ENCODE assay signal across 9 cellular contexts in the genomic region with DNA sequence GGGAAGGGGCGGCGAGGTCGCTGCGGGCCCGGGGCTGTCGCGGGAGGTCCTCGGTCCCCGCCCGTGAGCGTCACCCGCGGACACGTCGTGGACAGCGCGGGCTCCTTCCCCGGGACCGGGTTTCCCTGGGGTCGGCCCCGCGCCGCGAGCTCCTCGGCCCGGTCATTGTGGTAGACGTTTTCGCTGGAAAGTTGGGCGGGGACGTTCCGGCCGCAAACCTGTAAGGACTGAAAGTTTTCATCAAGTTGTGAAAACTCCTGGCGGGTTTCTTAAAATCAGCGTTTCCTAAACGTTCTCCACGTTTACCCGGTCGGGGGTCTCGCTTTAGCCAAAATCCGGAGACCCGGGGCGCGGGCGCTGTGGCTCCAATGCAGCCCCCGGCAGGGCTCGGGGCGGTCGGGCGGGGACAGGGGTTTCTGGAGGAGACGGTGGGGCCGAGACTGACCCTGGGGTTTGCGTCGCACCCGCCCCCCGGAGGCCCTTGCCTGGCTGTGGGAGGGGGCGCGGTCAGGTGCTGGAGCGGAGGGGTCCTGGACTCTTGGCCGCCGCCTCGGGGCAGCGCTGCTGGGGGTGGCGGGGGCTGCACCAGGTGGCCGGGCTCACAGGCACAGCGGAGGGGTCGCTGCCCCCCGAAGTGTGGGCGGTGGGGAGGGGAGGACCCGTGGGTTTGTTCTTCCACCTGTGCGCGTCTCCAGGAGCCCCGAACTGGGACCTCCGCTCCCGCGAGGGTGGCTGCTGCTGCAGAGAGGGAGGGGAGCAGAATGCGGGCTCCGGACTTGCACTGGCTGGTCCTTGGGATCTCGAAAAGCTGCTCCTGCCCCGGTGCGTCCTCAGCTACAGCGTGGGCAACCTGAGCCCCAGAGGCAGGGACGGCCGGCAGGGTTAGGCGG. TPM values are rescaled to one million over a fixed set of nuclear protein-coding genes. Genes with fewer than 3 reads are reported as not detected.
DNase-seq lines count a peak whose midpoint lies in the region; ATAC-seq and TF ChIP-seq lines count a peak whose summit lies in the region.
"Had no signal": no experiment of that assay in that cellular context is flagged by ENCODE, and none has a peak within 500 bp of the region (broad histone marks: within the 10 kb centered on the region; RNA-seq: fewer than 3 reads in every experiment).

No MANE protein-coding gene starts in this region.

- H3K79me2 ChIP-seq in GM23248 (ENCODE audit: insufficient read depth) = no peaks in the 10 kb centered on the region

- H3K4me1 ChIP-seq in right cardiac atrium (ENCODE audit: control insufficient read depth, insufficient read depth, low read length) (no peaks in the 10 kb centered on the region), rectal smooth muscle tissue (ENCODE audit: control insufficient read depth, insufficient read depth, low read length) (no peaks in the 10 kb centered on the region), GM23248 (ENCODE audit: insufficient read depth) (no peaks in the 10 kb centered on the region)

- intact Hi-C loops in right cardiac atrium (cut with DNase I) = no loop called here

- H3K36me3 ChIP-seq in GM06990 (ENCODE audit: control insufficient read depth, insufficient read depth, low read length) = no peaks in the 10 kb centered on the region
- no peaks in the 10 kb centered on the region for H3K36me3 ChIP-seq in rectal smooth muscle tissue (ENCODE audit: control insufficient read depth, insufficient read depth, low read length)
- no peaks in the 10 kb centered on the region for H3K36me3 ChIP-seq in GM23248 (ENCODE audit: low read depth)

- ATAC-seq in right cardiac atrium = no peak
- ATAC-seq in HG03460 (IDR thresholded peaks at IDR 0.05; ENCODE audit: unreplicated experiment) = no peak

- no peaks in the 10 kb centered on the region for H3K9me3 ChIP-seq in right cardiac atrium (ENCODE audit: control insufficient read depth, low read length)
- H3K9me3 ChIP-seq in GM23248 (ENCODE audit: low read depth) = no peaks in the 10 kb centered on the region

- no peaks in the 10 kb centered on the region; the same call in 1 of the 2 replicates for H3K27me3 ChIP-seq in GM06990 (replicated peaks; ENCODE audit: control insufficient read depth, insufficient read depth, low read length)
- no peaks in the 10 kb centered on the region for H3K27me3 ChIP-seq in right cardiac atrium (ENCODE audit: control insufficient read depth, insufficient read depth)
- peaks cover 9% of the 10 kb centered on the region for H3K27me3 ChIP-seq in rectal smooth muscle tissue (ENCODE audit: control insufficient read depth, insufficient read depth, low read length)
- peaks cover 32% of the 10 kb centered on the region for H3K27me3 ChIP-seq in GM23248 (replicated peaks; ENCODE audit: insufficient read depth)

- H2AFZ ChIP-seq in GM23248 = no peak overlapping the region

- H3K27ac ChIP-seq in VCaP (peak overlapping the region; percentile 95), right cardiac atrium (ENCODE audit: low read length) (no peak overlapping the region), rectal smooth muscle tissue (ENCODE audit: low read depth, low read length) (no peak overlapping the region), GM23248 (no peak overlapping the region)

- H4K20me1 ChIP-seq in GM23248 (ENCODE audit: insufficient read depth) = no peaks in the 10 kb centered on the region

- H3K4me3 ChIP-seq in GM06990 (replicated peaks; ENCODE audit: low read depth, low read length) (peak overlapping the region; percentile 38), right cardiac atrium (ENCODE audit: low read length) (peak overlapping the region; percentile 74), rectal smooth muscle tissue (ENCODE audit: low read length) (peak overlapping the region; percentile 61), GM23248 (no peak overlapping the region)

- DNase-seq in GM06990 (ENCODE audit: extremely low read depth, insufficient read length) (no peak), right cardiac atrium (peak in 2 of 3 donors; percentile 54 to 64), NOMO-1 treated with DMSO at 0.1 percent for 48 hours (lab: John Stamatoyannopoulos, UW; ENCODE audit: unreplicated experiment) (no peak), GM23248 (no peak), amygdala (lab: John Stamatoyannopoulos, UW) (no peak)
- DNase-seq: dermis blood vessel endothelial cell had no signal

- 16% methylated on average over 84 of the region's 84 CpGs for WGBS in right cardiac atrium
- 7 to 9% methylated on average over 46 to 73 of the region's 84 CpGs for WGBS in GM23248 (ENCODE audit: low coverage in 1 of 2, low lambda C conversion rate in 2 of 2, missing lambda C conversion rate in 2 of 2), 2 experiments

- in situ Hi-C loops in GM23248 (cut with MboI) = no loop called here

- H3F3A ChIP-seq in GM23248 (ENCODE audit: insufficient read depth) = no peaks in the 10 kb centered on the region

- H3K9ac ChIP-seq in rectal smooth muscle tissue (ENCODE audit: low read length) (no peak overlapping the region), GM23248 (no peak overlapping the region)

- no peaks in the 10 kb centered on the region for H3K9me2 ChIP-seq in GM23248 (ENCODE audit: insufficient read depth)

- TF ChIP-seq CTCF in GM06990 (IDR thresholded peaks at IDR 0.05; ENCODE audit: insufficient read depth, low read length, poor library complexity, severe bottlenecking) (no peak), VCaP (conservative IDR thresholded peaks at IDR 0.05) (no peak)

- H3K4me2 ChIP-seq in GM23248 (ENCODE audit: unreplicated experiment) = no peak overlapping the region

RNA-seq across cellular contexts. Expression of gene PRKCZ, which starts 0.8 kb away (rescaled TPM):
- total RNA-seq in right cardiac atrium = 10 to 100 TPM; 15.1 to 28.1 (median 22.3) TPM
- polyA plus RNA-seq in right cardiac atrium (21.2 TPM), GM23248 (2016; fragmentation: Nextera tagmentation; extraction: Ambion mirVana) (2.8 and 3.4 TPM in 2 replicates)
- 0.63 and 1.4 TPM in 2 replicates for total RNA-seq in GM23248 (2014; rRNA removed; shearing (Covaris generic))

RNA-seq across cellular contexts. Expression of gene GABRD, which starts 31.9 kb away (rescaled TPM):
- under 1 TPM in 3 of 4 donors, not detected in 1; 0.26 to 0.85 (median 0.45) TPM for total RNA-seq in right cardiac atrium
- polyA plus RNA-seq in right cardiac atrium (0.48 TPM), GM23248 (2016; fragmentation: Nextera tagmentation; extraction: Ambion mirVana) (not detected in 2 replicates)
- not detected in 2 replicates for total RNA-seq in GM23248 (2014; rRNA removed; shearing (Covaris generic))

RNA-seq across cellular contexts. Expression of gene CFAP74, which starts 47.5 kb away (rescaled TPM):
- total RNA-seq in right cardiac atrium = not detected
- 0.11 TPM for polyA plus RNA-seq in right cardiac atrium
- not detected in 2 replicates for total RNA-seq in GM23248 (2014; rRNA removed; shearing (Covaris generic))
- not detected in 2 replicates for polyA plus RNA-seq in GM23248 (2016; fragmentation: Nextera tagmentation; extraction: Ambion mirVana)
- total RNA-seq: dermis blood vessel endothelial cell had no signal

Comparison
In these comparisons a context has a peak if more than half of its experiments do, and no peak if none do; other contexts are left out.
1. DNase-seq: peak in right cardiac atrium (2 of 3); none in GM06990 (single experiment), NOMO-1 treated with DMSO at 0.1 percent for 48 hours (single experiment), GM23248 (single experiment) and amygdala (0 of 56).